ENCODE assay signal across 1 cellular context in genomic region chr4:67674098-67674497, GRCh38.
TF ChIP-seq lines count a peak whose summit lies in the region.

No MANE protein-coding gene starts in this region.

TF ChIP-seq in GM23338, 12 proteins besides CTCF, POLR2A, EP300 and RAD21:
- no peak for TF ChIP-seq ZNF462 (CRISPR knock-in tag; IDR thresholded peaks at IDR 0.05)
- no peak for TF ChIP-seq STAT1 (IDR thresholded peaks at IDR 0.05; ENCODE audit: unreplicated experiment)
- no peak for TF ChIP-seq NANOG (IDR thresholded peaks at IDR 0.05; ENCODE audit: borderline replicate concordance)
- TF ChIP-seq ETS1 (IDR thresholded peaks at IDR 0.05) = no peak
- no peak for TF ChIP-seq REST (IDR thresholded peaks at IDR 0.05; ENCODE audit: unreplicated experiment)
- TF ChIP-seq ZNF331 (CRISPR knock-in tag; IDR thresholded peaks at IDR 0.05; ENCODE audit: low read depth) = no peak
- TF ChIP-seq POLR2AphosphoS5 (IDR thresholded peaks at IDR 0.05; ENCODE audit: low read depth) = no peak
- TF ChIP-seq ZNF114 (CRISPR knock-in tag; IDR thresholded peaks at IDR 0.05) = no peak
- no peak for TF ChIP-seq EZH2 (IDR thresholded peaks at IDR 0.05; ENCODE audit: low read depth, unreplicated experiment)
- TF ChIP-seq EZH2phosphoT487 (IDR thresholded peaks at IDR 0.05; ENCODE audit: unreplicated experiment) = no peak
- TF ChIP-seq CREB1 (CRISPR knock-in tag; IDR thresholded peaks at IDR 0.05; ENCODE audit: low read depth) = no peak
- no peak for TF ChIP-seq JUNB (IDR thresholded peaks at IDR 0.05; ENCODE audit: unreplicated experiment)
